Comparison of ENCODE assay signal across 8 cellular contexts in the genomic region with DNA sequence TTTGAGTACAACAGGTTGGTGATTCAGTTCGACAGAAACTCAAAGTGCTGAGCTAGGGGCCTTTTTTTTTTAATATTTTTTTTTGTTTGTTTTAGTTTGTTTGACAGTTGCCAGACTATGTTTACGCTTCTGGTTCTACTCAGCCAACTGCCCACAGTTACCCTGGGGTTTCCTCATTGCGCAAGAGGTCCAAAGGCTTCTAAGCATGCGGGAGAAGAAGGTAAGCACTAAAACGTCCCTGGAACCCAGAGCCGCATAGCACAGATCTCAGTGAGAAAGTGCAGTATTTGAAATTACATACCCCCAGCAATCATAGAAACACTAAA. TPM values are rescaled to one million over a fixed set of nuclear protein-coding genes. Genes with fewer than 3 reads are reported as not detected.
DNase-seq lines count a peak whose midpoint lies in the region; ATAC-seq and TF ChIP-seq lines count a peak whose summit lies in the region.

No MANE protein-coding gene starts in this region.

- no peak overlapping the region for H3K27ac Mint-ChIP-seq in activated CD4-positive, alpha-beta T cell treated with anti-CD3 and anti-CD28 coated beads for 36 hours

- peaks cover 37% of the 10 kb centered on the region for H3K27me3 Mint-ChIP-seq in activated CD4-positive, alpha-beta T cell treated with anti-CD3 and anti-CD28 coated beads for 36 hours

- H3K9me3 Mint-ChIP-seq in activated CD4-positive, alpha-beta T cell treated with anti-CD3 and anti-CD28 coated beads for 36 hours (ENCODE audit: low read depth) = no peaks in the 10 kb centered on the region

- WGBS in body of pancreas, 2 donors = 4 to 8% methylated on average over 6 of the region's 6 CpGs
- 10% methylated on average over 4 to 6 of the region's 6 CpGs for WGBS in transverse colon (ENCODE audit: low coverage in 1 of 2), 2 donors

- CTCF ChIA-PET in activated CD4-positive, alpha-beta T cell treated with anti-CD3 and anti-CD28 coated beads for 36 hours (lab: Charles Lee) = interaction anchor here (1.0 kb wide), 1 partner anchor 9 kb away, joined by 3 read pairs; no protein-coding TSS in a partner anchor

- H3K4me3 Mint-ChIP-seq in activated CD4-positive, alpha-beta T cell treated with anti-CD3 and anti-CD28 coated beads for 36 hours = peak overlapping the region; percentile 65

- H3K4me1 ChIP-seq in body of pancreas = peaks cover 3% of the 10 kb centered on the region
- peaks cover 0 to 21% (median 8%) of the 10 kb centered on the region in 4 donors for H3K4me1 ChIP-seq in transverse colon

- no peak for TF ChIP-seq EP300 in Ishikawa (IDR thresholded peaks at IDR 0.05; ENCODE audit: borderline replicate concordance)
- no peak for TF ChIP-seq EP300 in transverse colon (IDR thresholded peaks at IDR 0.05; ENCODE audit: low read depth)

- peaks cover 4% of the 10 kb centered on the region for H3K4me1 Mint-ChIP-seq in activated CD4-positive, alpha-beta T cell treated with anti-CD3 and anti-CD28 coated beads for 36 hours

- H3K4me3 ChIP-seq in body of pancreas = peak overlapping the region; percentile 49 to 78
- peak overlapping the region; percentile 52 to 99 (median 64) for H3K4me3 ChIP-seq in transverse colon

- no peaks in the 10 kb centered on the region for H3K9me3 ChIP-seq in body of pancreas
- H3K9me3 ChIP-seq in transverse colon = no peaks in the 10 kb centered on the region

- H3K36me3 Mint-ChIP-seq in activated CD4-positive, alpha-beta T cell treated with anti-CD3 and anti-CD28 coated beads for 36 hours (ENCODE audit: low read depth) = no peaks in the 10 kb centered on the region

- no peak for TF ChIP-seq POLR2A in body of pancreas (IDR thresholded peaks at IDR 0.05)
- no peak for TF ChIP-seq POLR2A in transverse colon (IDR thresholded peaks at IDR 0.05)

- TF ChIP-seq RAD21 in Ishikawa (IDR thresholded peaks at IDR 0.05; ENCODE audit: low read depth) = no peak

- POLR2A ChIA-PET in activated CD4-positive, alpha-beta T cell treated with anti-CD3 and anti-CD28 coated beads for 36 hours (lab: Charles Lee) = no interaction called here

- no peak for DNase-seq in activated CD4-positive, alpha-beta T cell treated with anti-CD3 and anti-CD28 coated beads for 36 hours
- no peak for DNase-seq in activated CD4-positive, alpha-beta T cell treated with anti-CD3 and anti-CD28 coated beads for 48 hours
- DNase-seq in body of pancreas (peak; percentile 58 to 80 (median 71)), left lobe of liver (ENCODE audit: low spot score) (peak; percentile 90), transverse colon (peak; percentile 71)
- DNase-seq in effector CD8-positive, alpha-beta T cell (lab: John Stamatoyannopoulos, UW) = no peak

- no peak for TF ChIP-seq CTCF in body of pancreas (IDR thresholded peaks at IDR 0.05)
- no peak for TF ChIP-seq CTCF in transverse colon (IDR thresholded peaks at IDR 0.05)

- ATAC-seq in activated CD4-positive, alpha-beta T cell treated with anti-CD3 and anti-CD28 coated beads for 36 hours = no peak
- ATAC-seq in body of pancreas (peak; percentile 70), left lobe of liver (no peak), HG03280 (IDR thresholded peaks at IDR 0.05; ENCODE audit: unreplicated experiment) (no peak)

- no peaks in the 10 kb centered on the region for H3K27me3 ChIP-seq in body of pancreas
- peaks cover 13% of the 10 kb centered on the region for H3K27me3 ChIP-seq in transverse colon

- intact Hi-C loops in activated CD4-positive, alpha-beta T cell treated with anti-CD3 and anti-CD28 coated beads for 36 hours (cut with DNase I, micrococcal nuclease) = no loop called here
- intact Hi-C loops in body of pancreas (cut with DNase I) = no loop called here
- intact Hi-C loops in transverse colon (cut with DNase I; ENCODE audit: low total_unique reads) = no loop called here

- in situ Hi-C loops in transverse colon (cut with MboI; ENCODE audit: low pct_ligation_motif_present in 1 of 4, low pct_unique_long_range_greater_than_20kb in 1 of 4, low sequenced_read_pairs in 3 of 4) = no loop called here

- H3K27ac ChIP-seq in body of pancreas (peak overlapping the region in 3 of 4 donors; percentile 88 to 90 (median 90)), transverse colon (peak overlapping the region; percentile 74 to 93 (median 86))

- H3K36me3 ChIP-seq in body of pancreas (replicated peaks in 1 of 2; ENCODE audit: insufficient read depth in 1 of 2, low read depth in 2 of 2) (no peaks in the 10 kb centered on the region), transverse colon (no peaks in the 10 kb centered on the region)

TF ChIP-seq in Ishikawa, 13 proteins besides CTCF, POLR2A, EP300 and RAD21:
- TF ChIP-seq EGR1 (IDR thresholded peaks at IDR 0.05) (no peak), CEBPB (IDR thresholded peaks at IDR 0.05) (peak; percentile 99), FOXM1 (IDR thresholded peaks at IDR 0.05; ENCODE audit: borderline replicate concordance, low read depth) (no peak), NFIC (IDR thresholded peaks at IDR 0.05) (no peak)
- TF ChIP-seq, protein P1, sequence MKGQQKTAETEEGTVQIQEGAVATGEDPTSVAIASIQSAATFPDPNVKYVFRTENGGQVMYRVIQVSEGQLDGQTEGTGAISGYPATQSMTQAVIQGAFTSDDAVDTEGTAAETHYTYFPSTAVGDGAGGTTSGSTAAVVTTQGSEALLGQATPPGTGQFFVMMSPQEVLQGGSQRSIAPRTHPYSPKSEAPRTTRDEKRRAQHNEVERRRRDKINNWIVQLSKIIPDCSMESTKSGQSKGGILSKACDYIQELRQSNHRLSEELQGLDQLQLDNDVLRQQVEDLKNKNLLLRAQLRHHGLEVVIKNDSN (IDR thresholded peaks at IDR 0.05) = no peak

RNA-seq across cellular contexts. Expression of a gene that starts 0.6 kb away (rescaled TPM):
- total RNA-seq in activated CD4-positive, alpha-beta T cell treated with anti-CD3 and anti-CD28 coated beads for 36 hours = under 1 TPM; 0.18 to 0.23 TPM
- total RNA-seq in body of pancreas = 1 to 10 TPM; 2.3 to 5.7 TPM
- 12.2 TPM for total RNA-seq in left lobe of liver
- 10 to 100 TPM in 2 of 4 donors, 1 to 10 TPM in 2; 4.8 to 24.6 (median 15.9) TPM for total RNA-seq in transverse colon

RNA-seq across cellular contexts. Expression of a gene that starts 35.9 kb away (rescaled TPM):
- total RNA-seq in activated CD4-positive, alpha-beta T cell treated with anti-CD3 and anti-CD28 coated beads for 36 hours = not detected
- total RNA-seq in body of pancreas (under 1 TPM in 1 of 2 donors, not detected in 1; 0.26 TPM), left lobe of liver (0.40 TPM), transverse colon (not detected)

Comparison
In these comparisons a context has a peak if more than half of its experiments do, and no peak if none do; other contexts are left out.
1. DNase-seq: peak in body of pancreas (4 of 4), left lobe of liver (single experiment) and transverse colon (single experiment); none in activated CD4-positive, alpha-beta T cell treated with anti-CD3 and anti-CD28 coated beads for 36 hours (single experiment), activated CD4-positive, alpha-beta T cell treated with anti-CD3 and anti-CD28 coated beads for 48 hours (single experiment) and effector CD8-positive, alpha-beta T cell (single experiment).